ENCODE assay signal across 8 cellular contexts in the genomic region with DNA sequence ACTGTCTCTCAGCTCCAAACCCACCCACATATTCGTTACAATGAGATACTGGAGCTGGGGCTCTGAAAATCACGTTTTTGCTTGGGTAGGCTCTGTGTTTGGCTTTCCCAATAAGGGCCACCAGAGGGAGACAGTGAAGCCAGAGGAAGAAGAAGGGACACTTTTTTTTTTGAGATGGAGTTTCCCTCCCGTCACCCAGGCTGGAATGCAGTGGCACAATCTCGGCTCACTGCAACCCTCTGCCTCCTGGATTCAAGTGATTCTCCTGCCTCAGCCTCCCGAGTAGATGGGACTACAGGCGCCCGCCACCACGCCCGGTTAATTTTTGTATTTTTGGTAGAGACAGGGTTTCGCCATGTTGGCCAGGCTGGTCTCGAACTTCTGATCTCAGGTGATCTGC. TPM values are rescaled to one million over a fixed set of nuclear protein-coding genes. Genes with fewer than 3 reads are reported as not detected.
A peak's percentile ranks its signal among the peaks of the same experiment; 100 is the strongest.
DNase-seq lines count a peak whose midpoint lies in the region; ATAC-seq and TF ChIP-seq lines count a peak whose summit lies in the region.
"Not testable (repeated sequence)": the region's sequence is repeated elsewhere in the genome, so short reads cannot be mapped to it uniquely, and the experiment has no call there.

No MANE protein-coding gene starts in this region.

- H3K4me3 Mint-ChIP-seq in activated CD8-positive, alpha-beta T cell treated with anti-CD3 and anti-CD28 coated beads, Interleukin-2, amount 10 ng/mL, durations not matched to agents 7 days and 5 days: not testable (repeated sequence)
- peak overlapping the region; percentile 48 to 71 (median 68) for H3K4me3 Mint-ChIP-seq in immature natural killer cell

- TF ChIP-seq EP300 in sigmoid colon (IDR thresholded peaks at IDR 0.05): not testable (repeated sequence)

- DNase-seq in GM10248 (ENCODE audit: extremely low spot score): peak; percentile 79
- peak; percentile 92 for DNase-seq in NAMALWA (ENCODE audit: low spot score)
- peak; percentile 85 for DNase-seq in RPMI8226
- DNase-seq in activated CD8-positive, alpha-beta T cell treated with anti-CD3 and anti-CD28 coated beads, Interleukin-2, amount 10 ng/mL, durations not matched to agents 7 days and 5 days: peak; percentile 83
- peak; percentile 70 for DNase-seq in choroid plexus epithelial cell (ENCODE audit: low read depth)
- DNase-seq in immature natural killer cell: peak; percentile 76 to 77 (median 76)
- peak; percentile 73 for DNase-seq in sigmoid colon

- CTCF ChIA-PET in GM10248 (lab: Yijun Ruan, JAX): interaction anchor here (0.8 to 5.4 kb wide), 24 partner anchors 10 to 273 kb away, joined by 3 to 51 read pairs (median 8); partner anchors contain the start of genes GPATCH3, PIGV, SFN and ZDHHC18
- CTCF ChIA-PET in activated CD8-positive, alpha-beta T cell treated with anti-CD3 and anti-CD28 coated beads, Interleukin-2, amount 10 ng/mL, durations not matched to agents 7 days and 5 days (lab: Charles Lee): interaction anchor here (0.6 to 8.3 kb wide), 32 partner anchors 10 to 665 kb away, joined by 3 to 88 read pairs (median 4); partner anchors contain the start of genes GPN2, PIGV and ZDHHC18

- not testable (repeated sequence) for H3K27me3 ChIP-seq in sigmoid colon

- H3K27ac ChIP-seq in 22Rv1, sigmoid colon: not testable (repeated sequence)

- peak; percentile 80 for ATAC-seq in activated CD8-positive, alpha-beta T cell treated with anti-CD3 and anti-CD28 coated beads, Interleukin-2, amount 10 ng/mL, durations not matched to agents 7 days and 5 days

- H3K4me1 Mint-ChIP-seq in activated CD8-positive, alpha-beta T cell treated with anti-CD3 and anti-CD28 coated beads, Interleukin-2, amount 10 ng/mL, durations not matched to agents 7 days and 5 days (ENCODE audit: low read depth): peaks cover 27% of the 10 kb centered on the region
- H3K4me1 Mint-ChIP-seq in immature natural killer cell: peaks cover 19 to 21% of the 10 kb centered on the region in 2 donors

- TF ChIP-seq POLR2A in sigmoid colon (IDR thresholded peaks at IDR 0.05): not testable (repeated sequence)

- H3K9me3 ChIP-seq in sigmoid colon: not testable (repeated sequence)

- 53 to 59% methylated on average over 11 of the region's 11 CpGs for WGBS in sigmoid colon, 2 donors

- not testable (repeated sequence) for H3K4me1 ChIP-seq in sigmoid colon

- TF ChIP-seq CTCF in 22Rv1 (IDR thresholded peaks at IDR 0.05): peak; percentile 88
- peak; percentile 73 for TF ChIP-seq CTCF in GM10248 (IDR thresholded peaks at IDR 0.05; ENCODE audit: control extremely low read depth, extremely low read depth, low read depth, missing control alignments)
- TF ChIP-seq CTCF in choroid plexus epithelial cell (conservative IDR thresholded peaks at IDR 0.05; ENCODE audit: low read depth, low read length): peak; percentile 86
- peak; percentile 42 to 72 (median 64) for TF ChIP-seq CTCF in sigmoid colon (IDR thresholded peaks at IDR 0.05)

- H3K9me3 Mint-ChIP-seq in activated CD8-positive, alpha-beta T cell treated with anti-CD3 and anti-CD28 coated beads, Interleukin-2, amount 10 ng/mL, durations not matched to agents 7 days and 5 days (ENCODE audit: insufficient read depth); immature natural killer cell: not testable (repeated sequence)

- POLR2A ChIA-PET in GM10248 (lab: Yijun Ruan, JAX): not testable (repeated sequence)
- POLR2A ChIA-PET in activated CD8-positive, alpha-beta T cell treated with anti-CD3 and anti-CD28 coated beads, Interleukin-2, amount 10 ng/mL, durations not matched to agents 7 days and 5 days (lab: Charles Lee): interaction anchor here (0.6 to 2.4 kb wide), 7 partner anchors 9 to 164 kb away, joined by 3 to 8 read pairs (median 4); no protein-coding TSS in a partner anchor

- not testable (repeated sequence) for H3K27me3 Mint-ChIP-seq in activated CD8-positive, alpha-beta T cell treated with anti-CD3 and anti-CD28 coated beads, Interleukin-2, amount 10 ng/mL, durations not matched to agents 7 days and 5 days (ENCODE audit: low read depth); immature natural killer cell (ENCODE audit: low read depth in 3 of 3)

- H3K27ac Mint-ChIP-seq in activated CD8-positive, alpha-beta T cell treated with anti-CD3 and anti-CD28 coated beads, Interleukin-2, amount 10 ng/mL, durations not matched to agents 7 days and 5 days: peak overlapping the region; percentile 74
- peak overlapping the region; percentile 54 to 93 (median 79) for H3K27ac Mint-ChIP-seq in immature natural killer cell

- not testable (repeated sequence) for H3K4me3 ChIP-seq in choroid plexus epithelial cell (ENCODE audit: low read depth, low read length); sigmoid colon

- not testable (repeated sequence) for H3K36me3 Mint-ChIP-seq in activated CD8-positive, alpha-beta T cell treated with anti-CD3 and anti-CD28 coated beads, Interleukin-2, amount 10 ng/mL, durations not matched to agents 7 days and 5 days (ENCODE audit: low read depth); immature natural killer cell

- intact Hi-C loops in sigmoid colon (cut with DNase I): loop anchor here (2.0 kb wide), 1 partner anchor 67 kb away; no protein-coding TSS in a partner anchor

- H3K36me3 ChIP-seq in sigmoid colon: not testable (repeated sequence)

RNA-seq across cellular contexts. Expression of gene ZDHHC18, which starts 16.4 kb away (rescaled TPM):
- total RNA-seq in activated CD8-positive, alpha-beta T cell treated with anti-CD3 and anti-CD28 coated beads, Interleukin-2, amount 10 ng/mL, durations not matched to agents 7 days and 5 days: 10 to 100 TPM; 47.6 to 50.9 TPM
- polyA plus RNA-seq in immature natural killer cell (1 to 10 TPM; 7.3 to 8.8 (median 7.8) TPM), sigmoid colon (10 to 100 TPM; 12.0 to 19.4 (median 17.5) TPM)
- 10 to 100 TPM in 2 of 4 donors, 1 to 10 TPM in 2; 7.5 to 13.6 (median 10.7) TPM for total RNA-seq in sigmoid colon

RNA-seq across cellular contexts. Expression of gene PIGV, which starts 22.4 kb away (rescaled TPM):
- total RNA-seq in activated CD8-positive, alpha-beta T cell treated with anti-CD3 and anti-CD28 coated beads, Interleukin-2, amount 10 ng/mL, durations not matched to agents 7 days and 5 days: 10 to 100 TPM; 19.9 to 20.3 TPM
- polyA plus RNA-seq in immature natural killer cell: 10 to 100 TPM in 2 of 3 donors, 1 to 10 TPM in 1; 9.8 to 20.0 (median 13.7) TPM
- total RNA-seq in sigmoid colon: 10 to 100 TPM in 3 of 4 donors, 1 to 10 TPM in 1; 9.6 to 24.9 (median 14.1) TPM
- 10 to 100 TPM in 1 of 3 donors, 1 to 10 TPM in 2; 5.1 to 12.1 (median 7.2) TPM for polyA plus RNA-seq in sigmoid colon

RNA-seq across cellular contexts. Expression of gene SFN, which starts 52.8 kb away (rescaled TPM):
- total RNA-seq in activated CD8-positive, alpha-beta T cell treated with anti-CD3 and anti-CD28 coated beads, Interleukin-2, amount 10 ng/mL, durations not matched to agents 7 days and 5 days: 1 to 10 TPM; 1.8 to 1.9 TPM
- polyA plus RNA-seq in immature natural killer cell (not detected), sigmoid colon (100 to 1,000 TPM; 209 to 729 (median 212) TPM)
- total RNA-seq in sigmoid colon: 1 to 10 TPM in 2 of 4 donors, not detected in 2; 1.1 to 2.2 TPM
